In genomic region chr5:54703091-54703490, GRCh38 we compare ENCODE assay signal across 10 cellular contexts.
A peak's percentile ranks its signal among the peaks of the same experiment; 100 is the strongest.
DNase-seq lines count a peak whose midpoint lies in the region; ATAC-seq and TF ChIP-seq lines count a peak whose summit lies in the region.
"Had no signal": no experiment of that assay in that cellular context is flagged by ENCODE, and none has a peak within 500 bp of the region (broad histone marks: within the 10 kb centered on the region; RNA-seq: fewer than 3 reads in every experiment).

No MANE protein-coding gene starts in this region.

- TF ChIP-seq CTCF in AG04449 (IDR thresholded peaks at IDR 0.05; ENCODE audit: insufficient read depth, low read length, missing control alignments) (no peak), epithelial cell of proximal tubule (conservative IDR thresholded peaks at IDR 0.05; ENCODE audit: low read depth, low read length) (no peak)

- DNase-seq in AG04449 (ENCODE audit: low read depth, low spot score): peak; percentile 59
- peak; percentile 55 for DNase-seq in NCI-H748 (lab: John Stamatoyannopoulos, UW; ENCODE audit: unreplicated experiment)
- DNase-seq in epithelial cell of proximal tubule (ENCODE audit: low read depth): peak; percentile 23
- DNase-seq in mucosa of gallbladder (ENCODE audit: low spot score): peak; percentile 36
- DNase-seq in DMS 273 (lab: John Stamatoyannopoulos, UW; ENCODE audit: unreplicated experiment): no peak
- no peak for DNase-seq in COLO668 (lab: John Stamatoyannopoulos, UW; ENCODE audit: unreplicated experiment)
- DNase-seq: activated CD4-positive, alpha-beta T cell treated with anti-CD3 and anti-CD28 coated beads, Interleukin-2, amount 50 U/mL, for 4 hours; NCI-H526 had no signal

- POLR2A ChIA-PET in AG04449 (lab: Yijun Ruan, JAX): interaction anchor here (0.9 to 1.4 kb wide), 3 partner anchors 17 to 72 kb away, joined by 3 to 6 read pairs (median 5); no protein-coding TSS in a partner anchor

- CTCF ChIA-PET in AG04449 (lab: Yijun Ruan, JAX): interaction anchor here (0.7 to 1.6 kb wide), 7 partner anchors 9 to 192 kb away, joined by 3 to 7 read pairs (median 5); no protein-coding TSS in a partner anchor

- ATAC-seq in HG03460 (IDR thresholded peaks at IDR 0.05; ENCODE audit: unreplicated experiment) (no peak), GM19455 (IDR thresholded peaks at IDR 0.05; ENCODE audit: unreplicated experiment) (no peak)

- no peak overlapping the region for H3K4me3 ChIP-seq in AG04449 (ENCODE audit: low read depth, low read length)
- H3K4me3 ChIP-seq in epithelial cell of proximal tubule (ENCODE audit: low read depth, low read length): no peak overlapping the region

Comparison
In these comparisons a context has a peak if more than half of its experiments do, and no peak if none do; other contexts are left out.
1. DNase-seq: peak in AG04449 (single experiment), NCI-H748 (single experiment), epithelial cell of proximal tubule (single experiment) and mucosa of gallbladder (single experiment); none in DMS 273 (single experiment) and COLO668 (single experiment).